8 cellular contexts compared by ENCODE assay signal in genomic region chr6:27630727-27631613, GRCh38.
DNase-seq lines count a peak whose midpoint lies in the region; ATAC-seq and TF ChIP-seq lines count a peak whose summit lies in the region.

No MANE protein-coding gene starts in this region.

- peaks cover 71% of the 10 kb centered on the region for H3K27me3 Mint-ChIP-seq in neural crest cell (ENCODE audit: low read depth)

- peak overlapping the region; percentile 98 for H3K4me3 Mint-ChIP-seq in neural crest cell

- peak overlapping the region; percentile 91 for H3K27ac Mint-ChIP-seq in neural crest cell (ENCODE audit: unreplicated experiment)

- peaks cover 3% of the 10 kb centered on the region for H3K9me3 Mint-ChIP-seq in neural crest cell

- H3K4me1 Mint-ChIP-seq in neural crest cell, result peaks cover 15% of the 10 kb centered on the region

- ATAC-seq in HG02763 (IDR thresholded peaks at IDR 0.05; ENCODE audit: unreplicated experiment), result peak; percentile 51

- TF ChIP-seq CTCF in dorsolateral prefrontal cortex (IDR thresholded peaks at IDR 0.05 in 54 of 56, conservative IDR thresholded peaks at IDR 0.05 in 2 of 56; ENCODE audit: low read depth in 1 of 56, partially characterized antibody in 56 of 56) (peak in 1 of 56 donors; percentile 8), neural crest cell (conservative IDR thresholded peaks at IDR 0.05) (peak; percentile 40)

- H3K27ac ChIP-seq in dorsolateral prefrontal cortex, result peak overlapping the region in 31 of 59 donors; percentile 8 to 87 (median 55)

- H3K4me3 ChIP-seq in dorsolateral prefrontal cortex, result peak overlapping the region; percentile 1 to 70 (median 52)

- H3K27me3 ChIP-seq in dorsolateral prefrontal cortex, result peaks cover 0 to 86% (median 18%) of the 10 kb centered on the region in 45 donors

- H3K36me3 Mint-ChIP-seq in neural crest cell (ENCODE audit: low read depth), result peaks cover 2% of the 10 kb centered on the region

- DNase-seq in COR-L47 (lab: John Stamatoyannopoulos, UW) (peak; percentile 56), SW480 (ENCODE audit: low spot score) (peak; percentile 45), dorsolateral prefrontal cortex (peak; percentile 40 to 79 (median 60)), neural crest cell (ENCODE audit: low read depth, low spot score) (peak; percentile 72), mesenteric fat pad (ENCODE audit: low spot score) (no peak), ureter (ENCODE audit: low spot score) (no peak), GOT3 (lab: John Stamatoyannopoulos, UW) (no peak)

- intact Hi-C loops in dorsolateral prefrontal cortex (cut with DNase I), result no loop called here

Comparison
In these comparisons a context has a peak if more than half of its experiments do, and no peak if none do; other contexts are left out.
1. DNase-seq: peak in COR-L47 (single experiment), SW480 (single experiment), dorsolateral prefrontal cortex (10 of 10) and neural crest cell (single experiment); none in mesenteric fat pad (single experiment), ureter (single experiment) and GOT3 (single experiment).